ENCODE assay signal across 8 cellular contexts in the genomic region with DNA sequence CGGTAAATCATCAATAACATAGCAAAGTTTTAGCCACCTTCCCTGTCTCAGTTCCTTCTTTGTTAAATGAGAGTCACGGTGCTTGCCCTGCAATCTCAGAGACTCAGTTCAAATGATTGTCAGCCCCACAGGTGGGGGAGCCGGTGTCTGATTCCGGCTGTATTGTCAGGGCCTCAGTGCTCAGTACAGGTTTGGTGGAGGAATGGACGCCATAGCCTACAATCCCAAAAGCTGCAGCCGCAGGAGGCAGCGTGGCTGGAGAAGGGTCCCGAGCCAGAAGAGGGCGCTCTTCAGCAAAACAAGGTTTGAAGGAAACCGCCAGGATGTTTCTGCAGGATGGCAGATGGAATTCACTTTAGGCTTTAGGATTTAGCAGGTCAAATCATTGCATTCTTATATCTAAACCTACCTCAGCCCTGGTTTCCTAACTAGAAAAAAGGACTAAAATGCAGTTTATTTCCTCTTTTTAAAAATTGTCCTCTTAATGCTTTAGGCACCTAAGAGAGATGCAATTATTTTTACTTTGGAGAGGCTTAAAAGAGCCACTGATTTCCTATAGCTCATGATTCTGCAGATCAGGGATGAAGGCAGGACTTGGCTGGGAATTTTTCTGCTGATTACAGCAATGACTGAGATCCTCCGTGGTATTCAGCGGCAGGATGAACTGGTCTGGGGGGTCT. TPM values are rescaled to one million over a fixed set of nuclear protein-coding genes. Genes with fewer than 3 reads are reported as not detected.
DNase-seq lines count a peak whose midpoint lies in the region; ATAC-seq and TF ChIP-seq lines count a peak whose summit lies in the region.

No MANE protein-coding gene starts in this region.

- H3K9me3 Mint-ChIP-seq in naive thymus-derived CD8-positive, alpha-beta T cell: no peaks in the 10 kb centered on the region

- 16 to 17% methylated on average over 11 to 12 of the region's 12 CpGs for WGBS in esophagus squamous epithelium, 2 donors

- no peaks in the 10 kb centered on the region for H3K36me3 Mint-ChIP-seq in naive thymus-derived CD8-positive, alpha-beta T cell

- ATAC-seq in naive thymus-derived CD8-positive, alpha-beta T cell: peak; percentile 69 to 80
- no peak for ATAC-seq in GM18868 (IDR thresholded peaks at IDR 0.05; ENCODE audit: unreplicated experiment)

- peaks cover 15 to 41% (median 16%) of the 10 kb centered on the region in 3 donors for H3K4me1 ChIP-seq in esophagus squamous epithelium

- no peaks in the 10 kb centered on the region for H3K9me3 ChIP-seq in esophagus squamous epithelium

- no peak overlapping the region for H3K27ac ChIP-seq in esophagus squamous epithelium

- no peak for TF ChIP-seq POLR2A in esophagus squamous epithelium (IDR thresholded peaks at IDR 0.05)

- DNase-seq in DMS53 treated with DMSO at 0.1 percent for 48 hours (lab: John Stamatoyannopoulos, UW; ENCODE audit: unreplicated experiment) (peak; percentile 73), Kasumi-1 (lab: John Stamatoyannopoulos, UW) (peak; percentile 65 to 85), OCI-M2 (lab: John Stamatoyannopoulos, UW; ENCODE audit: unreplicated experiment) (peak; percentile 52), esophagus squamous epithelium (lab: John Stamatoyannopoulos, UW) (no peak), stromal cell of bone marrow (ENCODE audit: low read depth) (peak; percentile 65)
- peak; percentile 70 for DNase-seq in activated T-cell treated with anti-CD3 and anti-CD28 coated beads, Interleukin-2, amount 50 U/mL, for 1 hour
- peak; percentile 41 to 83 (median 68) for DNase-seq in naive thymus-derived CD8-positive, alpha-beta T cell

- H3K27me3 ChIP-seq in esophagus squamous epithelium: no peaks in the 10 kb centered on the region

- H3K36me3 ChIP-seq in esophagus squamous epithelium: no peaks in the 10 kb centered on the region

- peaks cover 0 to 5% (median 0%) of the 10 kb centered on the region in 5 donors for H3K27me3 Mint-ChIP-seq in naive thymus-derived CD8-positive, alpha-beta T cell

- peaks cover 6 to 18% (median 8%) of the 10 kb centered on the region in 4 donors for H3K4me1 Mint-ChIP-seq in naive thymus-derived CD8-positive, alpha-beta T cell

- no peak overlapping the region for H3K27ac Mint-ChIP-seq in naive thymus-derived CD8-positive, alpha-beta T cell

- POLR2A ChIA-PET in naive thymus-derived CD8-positive, alpha-beta T cell (lab: Charles Lee): no interaction called here

- H3K4me3 Mint-ChIP-seq in naive thymus-derived CD8-positive, alpha-beta T cell: no peak overlapping the region

- peak; percentile 88 to 95 (median 94) for TF ChIP-seq CTCF in esophagus squamous epithelium (IDR thresholded peaks at IDR 0.05)

- H3K4me3 ChIP-seq in esophagus squamous epithelium: no peak overlapping the region

- intact Hi-C loops in esophagus squamous epithelium (cut with DNase I): loop anchor here (2.0 kb wide), 1 partner anchor 181 kb away; no protein-coding TSS in a partner anchor

RNA-seq across cellular contexts. Expression of a gene that starts 29.2 kb away (rescaled TPM):
- 100 to 1,000 TPM in 1 of 4 donors, 10 to 100 TPM in 3; 62.2 to 181 (median 88.6) TPM for total RNA-seq in esophagus squamous epithelium
- 1 to 10 TPM; 9.4 to 9.6 TPM for total RNA-seq in naive thymus-derived CD8-positive, alpha-beta T cell
- 100 to 1,000 TPM in 2 of 3 donors, 10 to 100 TPM in 1; 80.3 to 510 (median 252) TPM for polyA plus RNA-seq in naive thymus-derived CD8-positive, alpha-beta T cell

Comparison
In these comparisons a context has a peak if more than half of its experiments do, and no peak if none do; other contexts are left out.
1. RNA of a gene that starts 29.2 kb away (total RNA-seq): 62.2 to 181 TPM in esophagus squamous epithelium; 9.4 to 9.6 TPM in naive thymus-derived CD8-positive, alpha-beta T cell; every median in the first group is over 4 times any median in the second.